Comparison of ENCODE assay signal across 25 cellular contexts in genomic region chr1:233689017-233689747, GRCh38.
DNase-seq lines count a peak whose midpoint lies in the region; ATAC-seq, FAIRE-seq and TF ChIP-seq lines count a peak whose summit lies in the region.
"Had no signal": no experiment of that assay in that cellular context is flagged by ENCODE, and none has a peak within 500 bp of the region (broad histone marks: within the 10 kb centered on the region; RNA-seq: fewer than 3 reads in every experiment).

No MANE protein-coding gene starts in this region.

- H3K27me3 ChIP-seq in KMS-11 (ENCODE audit: insufficient read depth, low read depth), result no peaks in the 10 kb centered on the region
- no peaks in the 10 kb centered on the region for H3K27me3 ChIP-seq in lower lobe of right lung (ENCODE audit: low read depth)
- H3K27me3 ChIP-seq: BLaER1 treated with 17β-estradiol and CSF1 and Interleukin-3, amounts not matched to agents 10 nM and 100 nM had no signal

- CTCF ChIA-PET in A549 (lab: Yijun Ruan, JAX), result interaction anchor here (1.0 kb wide), 1 partner anchor 15 kb away, joined by 3 read pairs; no protein-coding TSS in a partner anchor

- FAIRE-seq in A549 (lab: Jason Lieb, UNC), result no peak
- FAIRE-seq in GM12892 (lab: Jason Lieb, UNC), result no peak
- FAIRE-seq: astrocyte, frontal cortex had no signal

- no peak overlapping the region for H3K9ac ChIP-seq in KMS-11
- H3K9ac ChIP-seq: BLaER1 treated with 17β-estradiol and CSF1 and Interleukin-3, amounts not matched to agents 10 nM and 100 nM had no signal

- WGBS in A549 (ENCODE audit: missing lambda C conversion rate), result 92% methylated on average over 3 of the region's 3 CpGs

- H3K9me3 ChIP-seq in A549, result no peaks in the 10 kb centered on the region
- no peaks in the 10 kb centered on the region for H3K9me3 ChIP-seq in lower lobe of right lung
- H3K9me3 ChIP-seq: BLaER1 treated with 17β-estradiol and CSF1 and Interleukin-3, amounts not matched to agents 10 nM and 100 nM; thoracic aorta had no signal

- DNase-seq in A549 (ENCODE audit: low read depth in 1 of 2, low spot score in 1 of 2) (no peak), epithelial cell of prostate (ENCODE audit: low read depth, low spot score) (no peak), lower lobe of right lung (no peak), AG20443 (ENCODE audit: low spot score) (no peak), GM12892 (ENCODE audit: insufficient read length) (no peak)
- DNase-seq: activated effector memory CD4-positive, alpha-beta T cell treated with anti-CD3 and anti-CD28 coated beads, Interleukin-2, amount 50 U/mL, for 16 hours; activated T-cell treated with anti-CD3 and anti-CD28 coated beads, Interleukin-2, amount 50 U/mL, for 24 hours; central memory CD4-positive, alpha-beta T cell; COR-L47; effector memory CD8-positive, alpha-beta T cell; left colon; naive B cell; NCI-H1048; NCI-H1694; SHP77 treated with DMSO at 0.1 percent for 48 hours; stimulated activated CD8-positive, alpha-beta memory T cell treated with anti-CD3 and anti-CD28 coated beads, Interleukin-4, amount 100 ng/mL, for 48 hours; T-helper 2 cell had no signal

- H3K4me3 ChIP-seq in A549, result no peak overlapping the region
- H3K4me3 ChIP-seq in KMS-11 (IDR thresholded peaks at IDR 0.05; ENCODE audit: insufficient read depth, low read depth, low read length), result no peak overlapping the region
- no peak overlapping the region for H3K4me3 ChIP-seq in lower lobe of right lung
- H3K4me3 ChIP-seq: BLaER1 treated with 17β-estradiol and CSF1 and Interleukin-3, amounts not matched to agents 10 nM and 100 nM; GM23338; thoracic aorta had no signal

- H3K4me2 ChIP-seq in A549 (0 out of 3 replicates have a peak overlapping the region, but pooled peaks have one; percentile 17), KMS-11 (peak overlapping the region; percentile 71)
- H3K4me2 ChIP-seq: BLaER1 treated with 17β-estradiol and CSF1 and Interleukin-3, amounts not matched to agents 10 nM and 100 nM; GM23338 had no signal

- H3K79me2 ChIP-seq in KMS-11 (ENCODE audit: insufficient read depth, low read depth), result no peaks in the 10 kb centered on the region

- H3K36me3 ChIP-seq in KMS-11 (ENCODE audit: insufficient read depth), result no peaks in the 10 kb centered on the region
- no peaks in the 10 kb centered on the region for H3K36me3 ChIP-seq in lower lobe of right lung
- H3K36me3 ChIP-seq: BLaER1 treated with 17β-estradiol and CSF1 and Interleukin-3, amounts not matched to agents 10 nM and 100 nM; thoracic aorta had no signal

- no peaks in the 10 kb centered on the region for H4K20me1 ChIP-seq in KMS-11 (ENCODE audit: insufficient read depth)
- H4K20me1 ChIP-seq: BLaER1 treated with 17β-estradiol and CSF1 and Interleukin-3, amounts not matched to agents 10 nM and 100 nM had no signal

- no peak for TF ChIP-seq EP300 in A549 (IDR thresholded peaks at IDR 0.05)

- intact Hi-C loops in lower lobe of right lung (cut with DNase I), result no loop called here

- POLR2A ChIA-PET in A549 (lab: Yijun Ruan, JAX), result no interaction called here

- H3K4me1 ChIP-seq in A549 (peaks cover 6% of the 10 kb centered on the region; the same call in 2 of the 3 replicates), KMS-11 (ENCODE audit: low read depth, poor library complexity, severe bottlenecking) (peaks cover 21% of the 10 kb centered on the region), lower lobe of right lung (no peaks in the 10 kb centered on the region)
- H3K4me1 ChIP-seq: BLaER1 treated with 17β-estradiol and CSF1 and Interleukin-3, amounts not matched to agents 10 nM and 100 nM had no signal

- H2AFZ ChIP-seq in KMS-11 (ENCODE audit: low read depth), result no peak overlapping the region
- H2AFZ ChIP-seq: GM23338 had no signal

- TF ChIP-seq RAD21 in A549 (conservative IDR thresholded peaks at IDR 0.05 in 1 of 2, IDR thresholded peaks at IDR 0.05 in 1 of 2), result no peak

- peak overlapping the region in 1 of 2 experiments; percentile 25; a peak in 2 of 6 replicates for H3K27ac ChIP-seq in A549
- peak overlapping the region; percentile 30; the same call in 1 of the 2 replicates for H3K27ac ChIP-seq in KMS-11
- peak overlapping the region; percentile 66 for H3K27ac ChIP-seq in epithelial cell of prostate
- H3K27ac ChIP-seq in lower lobe of right lung, result no peak overlapping the region
- H3K27ac ChIP-seq: BLaER1 treated with 17β-estradiol and CSF1 and Interleukin-3, amounts not matched to agents 10 nM and 100 nM had no signal

- ATAC-seq in A549 (no peak), lower lobe of right lung (peak; percentile 19 to 43), HG03025 (IDR thresholded peaks at IDR 0.05; ENCODE audit: low FRiP score, unreplicated experiment) (no peak)
- ATAC-seq: effector memory CD8-positive, alpha-beta T cell; GM23338; left colon; Panc1 had no signal

- TF ChIP-seq CTCF in A549 (IDR thresholded peaks at IDR 0.05), result no peak
- no peak for TF ChIP-seq CTCF in KMS-11 (conservative IDR thresholded peaks at IDR 0.05; ENCODE audit: low read depth, low read length)
- TF ChIP-seq CTCF in lower lobe of right lung (IDR thresholded peaks at IDR 0.05), result no peak

- TF ChIP-seq POLR2A in A549 (IDR thresholded peaks at IDR 0.05; ENCODE audit: low read length), result no peak
- TF ChIP-seq POLR2A in GM12892 (IDR thresholded peaks at IDR 0.05; ENCODE audit: low read depth, low read length), result no peak

TF ChIP-seq in A549, 52 proteins besides CTCF, POLR2A, EP300 and RAD21:
- TF ChIP-seq NR3C1 (IDR thresholded peaks at IDR 0.05) (no peak), SREBF2 (IDR thresholded peaks at IDR 0.05) (no peak), RARB (CRISPR knock-in tag; IDR thresholded peaks at IDR 0.05) (no peak), ATOH8 (CRISPR knock-in tag; IDR thresholded peaks at IDR 0.05; ENCODE audit: low read depth) (no peak), HMGXB4 (CRISPR knock-in tag; IDR thresholded peaks at IDR 0.05; ENCODE audit: borderline replicate concordance) (no peak), ESRRA (IDR thresholded peaks at IDR 0.05; ENCODE audit: borderline replicate concordance, low read length) (no peak), ZFP36 (IDR thresholded peaks at IDR 0.05; ENCODE audit: borderline replicate concordance, partially characterized antibody) (no peak), HDAC2 (IDR thresholded peaks at IDR 0.05) (no peak), EHMT2 (IDR thresholded peaks at IDR 0.05; ENCODE audit: low read depth) (no peak), TFCP2L1 (CRISPR knock-in tag; IDR thresholded peaks at IDR 0.05) (no peak), CHD2 (IDR thresholded peaks at IDR 0.05; ENCODE audit: low read length, partially characterized antibody) (no peak), HEYL (CRISPR knock-in tag; IDR thresholded peaks at IDR 0.05) (no peak), KDM5A (IDR thresholded peaks at IDR 0.05) (no peak), JUNB (IDR thresholded peaks at IDR 0.05) (no peak)

Comparison
In these comparisons a context has a peak if more than half of its experiments do, and no peak if none do; other contexts are left out.
1. ATAC-seq: peak in lower lobe of right lung (2 of 2); none in A549 (0 of 2) and HG03025 (single experiment).